18 cellular contexts compared by ENCODE assay signal in genomic region chr3:188861847-188862740, GRCh38.
DNase-seq lines count a peak whose midpoint lies in the region; ATAC-seq and TF ChIP-seq lines count a peak whose summit lies in the region.
"Had no signal": no experiment of that assay in that cellular context is flagged by ENCODE, and none has a peak within 500 bp of the region (broad histone marks: within the 10 kb centered on the region; RNA-seq: fewer than 3 reads in every experiment).

No MANE protein-coding gene starts in this region.

- H3K27me3 ChIP-seq in GM23248 (replicated peaks; ENCODE audit: insufficient read depth) (no peaks in the 10 kb centered on the region), fibroblast of lung (ENCODE audit: control insufficient read depth, insufficient read depth, low read length) (no peaks in the 10 kb centered on the region)
- H3K27me3 ChIP-seq: heart left ventricle, upper lobe of right lung had no signal

- no peak overlapping the region for H3K4me3 ChIP-seq in GM23248
- H3K4me3 ChIP-seq in fibroblast of lung (replicated peaks in 1 of 4; ENCODE audit: control extremely low read depth in 1 of 4, insufficient read depth in 1 of 4, low read depth in 3 of 4, low read length in 4 of 4): no peak overlapping the region
- H3K4me3 ChIP-seq: heart left ventricle, upper lobe of right lung had no signal

- H3F3A ChIP-seq in GM23248 (ENCODE audit: insufficient read depth): peaks cover 21% of the 10 kb centered on the region

- H3K36me3 ChIP-seq in GM23248 (ENCODE audit: low read depth) (peaks cover 3% of the 10 kb centered on the region; the same call in 1 of the 2 replicates), fibroblast of lung (ENCODE audit: control insufficient read depth, insufficient read depth, low read length) (no peaks in the 10 kb centered on the region)
- H3K36me3 ChIP-seq: WERI-Rb-1 had no signal

- H3K27ac Mint-ChIP-seq in activated B cell treated with CpG ODN at 0.5 μM for 24 hours: peak overlapping the region; percentile 9
- H3K27ac Mint-ChIP-seq: endodermal cell; stimulated activated naive CD8-positive, alpha-beta T cell treated with anti-CD3 and anti-CD28 coated beads, Interleukin-15, Interleukin-2, amounts not matched to agents 100 ng/mL and 50 ng/mL, for 24 hours had no signal

- H3K79me2 ChIP-seq in GM23248 (ENCODE audit: insufficient read depth) (peaks cover 27% of the 10 kb centered on the region; the same call in 1 of the 2 replicates), fibroblast of lung (ENCODE audit: control insufficient read depth, insufficient read depth, low read length) (no peaks in the 10 kb centered on the region)

- CTCF ChIA-PET in activated B cell treated with CpG ODN at 0.5 μM for 24 hours (lab: Charles Lee): no interaction called here

- H3K4me1 Mint-ChIP-seq in activated B cell treated with CpG ODN at 0.5 μM for 24 hours: no peaks in the 10 kb centered on the region

- H3K27ac ChIP-seq in GM23248: peak overlapping the region; percentile 11; the same call in 1 of the 2 replicates
- no peak overlapping the region for H3K27ac ChIP-seq in fibroblast of lung (ENCODE audit: insufficient read depth, low read length)
- H3K27ac ChIP-seq: upper lobe of right lung, WERI-Rb-1 had no signal

- TF ChIP-seq CTCF in activated B cell treated with CpG ODN at 0.5 μM for 24 hours (IDR thresholded peaks at IDR 0.05) (no peak), fibroblast of lung (conservative IDR thresholded peaks at IDR 0.05 in 1 of 2, IDR thresholded peaks at IDR 0.05 in 1 of 2; ENCODE audit: low read depth in 1 of 2, low read length in 2 of 2) (no peak)

- peak overlapping the region; percentile 2 for H3K4me2 ChIP-seq in GM23248 (ENCODE audit: unreplicated experiment)
- no peak overlapping the region for H3K4me2 ChIP-seq in fibroblast of lung (ENCODE audit: extremely low read depth, insufficient read depth, low read length)

- H3K9me3 ChIP-seq in GM23248 (ENCODE audit: low read depth) (no peaks in the 10 kb centered on the region), fibroblast of lung (ENCODE audit: control insufficient read depth, insufficient read depth, low read depth, low read length) (no peaks in the 10 kb centered on the region)
- H3K9me3 ChIP-seq: heart left ventricle, upper lobe of right lung had no signal

- in situ Hi-C loops in GM23248 (cut with MboI): no loop called here

- DNase-seq in GM23248 (peak; percentile 33), activated B cell treated with CpG ODN at 0.5 μM for 24 hours (no peak), fibroblast of lung (ENCODE audit: low read depth in 2 of 2) (peak; percentile 50 to 71), myocyte (ENCODE audit: low read depth) (peak; percentile 61), dedifferentiated amniotic fluid mesenchymal stem cell (ENCODE audit: extremely low spot score) (no peak), OCI-M1 (lab: John Stamatoyannopoulos, UW) (no peak), NCI-H2081 treated with DMSO at 0.1 percent for 48 hours (lab: John Stamatoyannopoulos, UW) (no peak), T1000 (lab: John Stamatoyannopoulos, UW) (no peak)
- DNase-seq: activated effector memory CD4-positive, alpha-beta T cell treated with Interleukin-2 at 50 U/mL for 16 hours; endodermal cell; heart left ventricle; kidney; NCI-H2029; NCI-H524; PC-3; upper lobe of right lung; WERI-Rb-1 had no signal

- no peaks in the 10 kb centered on the region for H3K9me2 ChIP-seq in GM23248 (ENCODE audit: insufficient read depth)

- POLR2A ChIA-PET in activated B cell treated with CpG ODN at 0.5 μM for 24 hours (lab: Charles Lee): interaction anchor here (0.7 kb wide), 1 partner anchor 944 kb away, joined by 3 read pairs; no protein-coding TSS in a partner anchor

- peaks cover 14% of the 10 kb centered on the region for H3K36me3 Mint-ChIP-seq in activated B cell treated with CpG ODN at 0.5 μM for 24 hours (ENCODE audit: low read depth)

- no peaks in the 10 kb centered on the region for H4K20me1 ChIP-seq in GM23248 (ENCODE audit: insufficient read depth)
- H4K20me1 ChIP-seq in fibroblast of lung (ENCODE audit: control insufficient read depth, extremely low read depth, insufficient read depth, low read length): no peaks in the 10 kb centered on the region

- intact Hi-C loops in activated B cell treated with CpG ODN at 0.5 μM for 24 hours (cut with micrococcal nuclease): no loop called here

- H2AFZ ChIP-seq in GM23248: no peak overlapping the region
- H2AFZ ChIP-seq in fibroblast of lung (ENCODE audit: low read length): no peak overlapping the region

- no peak overlapping the region for H3K4me3 Mint-ChIP-seq in activated B cell treated with CpG ODN at 0.5 μM for 24 hours
- H3K4me3 Mint-ChIP-seq: endodermal cell; stimulated activated naive CD8-positive, alpha-beta T cell treated with anti-CD3 and anti-CD28 coated beads, Interleukin-15, Interleukin-2, amounts not matched to agents 100 ng/mL and 50 ng/mL, for 24 hours had no signal

- no peaks in the 10 kb centered on the region for H3K27me3 Mint-ChIP-seq in activated B cell treated with CpG ODN at 0.5 μM for 24 hours
- H3K27me3 Mint-ChIP-seq: stimulated activated naive CD8-positive, alpha-beta T cell treated with anti-CD3 and anti-CD28 coated beads, Interleukin-15, Interleukin-2, amounts not matched to agents 100 ng/mL and 50 ng/mL, for 24 hours had no signal

- H3K4me1 ChIP-seq in GM23248 (ENCODE audit: insufficient read depth): peaks cover 33% of the 10 kb centered on the region
- peaks cover 4% of the 10 kb centered on the region for H3K4me1 ChIP-seq in fibroblast of lung (ENCODE audit: control insufficient read depth, extremely low read depth, insufficient read depth, low read length)
- H3K4me1 ChIP-seq: upper lobe of right lung had no signal

- ATAC-seq in activated B cell treated with CpG ODN at 0.5 μM for 24 hours (ENCODE audit: low read depth): no peak
- ATAC-seq: heart left ventricle, PC-3, upper lobe of right lung had no signal

- no peaks in the 10 kb centered on the region for H3K9me3 Mint-ChIP-seq in activated B cell treated with CpG ODN at 0.5 μM for 24 hours
- H3K9me3 Mint-ChIP-seq: endodermal cell; stimulated activated naive CD8-positive, alpha-beta T cell treated with anti-CD3 and anti-CD28 coated beads, Interleukin-15, Interleukin-2, amounts not matched to agents 100 ng/mL and 50 ng/mL, for 24 hours had no signal

- H3K9ac ChIP-seq in GM23248: no peak overlapping the region
- no peak overlapping the region for H3K9ac ChIP-seq in fibroblast of lung (ENCODE audit: insufficient read depth, low read length)

- 50 to 56% methylated on average over 5 of the region's 5 CpGs for WGBS in GM23248 (ENCODE audit: low coverage in 1 of 2, low lambda C conversion rate in 2 of 2, missing lambda C conversion rate in 2 of 2), 2 experiments

Comparison
In these comparisons a context has a peak if more than half of its experiments do, and no peak if none do; other contexts are left out.
1. DNase-seq: peak in GM23248 (single experiment), fibroblast of lung (2 of 2) and myocyte (single experiment); none in activated B cell treated with CpG ODN at 0.5 μM for 24 hours (single experiment), dedifferentiated amniotic fluid mesenchymal stem cell (single experiment), OCI-M1 (single experiment), NCI-H2081 treated with DMSO at 0.1 percent for 48 hours (single experiment) and T1000 (single experiment).